Comparison of ENCODE assay signal across 7 cellular contexts in the genomic region with DNA sequence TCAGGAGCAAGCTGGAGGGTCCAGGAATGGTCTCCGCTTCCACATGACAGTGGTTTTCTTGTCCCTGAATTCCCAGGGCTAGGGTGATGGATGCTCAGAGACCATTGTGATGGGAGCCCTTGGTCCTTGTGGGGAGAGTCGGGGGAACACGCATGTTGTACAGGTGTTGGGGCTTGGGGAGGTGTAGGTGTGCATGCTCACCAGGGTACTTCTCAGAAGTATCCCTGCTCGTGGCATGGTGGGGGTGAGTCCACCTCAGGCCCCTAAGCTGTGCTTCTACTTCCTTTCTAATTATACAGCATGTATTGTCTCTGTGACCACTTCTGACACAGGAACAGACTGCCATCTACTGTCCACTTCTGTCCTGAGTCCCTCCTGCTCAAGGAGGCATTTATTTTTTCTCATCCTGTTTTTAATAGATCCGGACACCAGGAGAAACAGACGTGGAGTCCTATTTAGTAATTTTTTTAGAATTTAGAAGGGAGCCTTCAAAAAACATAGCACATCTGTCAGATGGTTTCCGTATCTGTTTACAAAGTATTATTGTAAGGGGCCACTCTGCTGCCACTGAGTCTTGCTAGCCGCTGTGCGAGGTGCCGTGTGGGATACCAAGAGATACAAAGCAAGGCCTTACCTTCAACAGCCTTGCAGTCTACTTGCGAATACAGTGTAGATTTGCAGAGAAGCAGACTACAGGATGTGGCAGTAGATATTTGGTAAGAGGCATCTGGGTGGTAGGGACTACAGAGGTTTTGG. TPM values are rescaled to one million over a fixed set of nuclear protein-coding genes. Genes with fewer than 3 reads are reported as not detected.
DNase-seq lines count a peak whose midpoint lies in the region; ATAC-seq and TF ChIP-seq lines count a peak whose summit lies in the region.

No MANE protein-coding gene starts in this region.

- no peak overlapping the region for H2BK5ac ChIP-seq in mesendoderm (ENCODE audit: low read length)

- H3K36me3 Mint-ChIP-seq in stimulated activated memory B cell treated with anti-CD40 and anti-IgM and Interleukin-4, amounts not matched to agents 10 μg/mL and 1 μg/mL and 100 μg/mL, for 72 hours: no peaks in the 10 kb centered on the region

- no peaks in the 10 kb centered on the region for H3K79me1 ChIP-seq in mesendoderm (ENCODE audit: low read length)

- no peak overlapping the region for H3K56ac ChIP-seq in mesendoderm (ENCODE audit: low read length)

- no peaks in the 10 kb centered on the region for H3K36me3 ChIP-seq in mesendoderm (ENCODE audit: control insufficient read depth, insufficient read depth, low read length)

- no peak overlapping the region for H3K27ac Mint-ChIP-seq in stimulated activated memory B cell treated with anti-CD40 and anti-IgM and Interleukin-4, amounts not matched to agents 10 μg/mL and 1 μg/mL and 100 μg/mL, for 72 hours

- H3K27ac ChIP-seq in mesendoderm (ENCODE audit: low read depth, low read length): no peak overlapping the region

- no peak overlapping the region for H4K8ac ChIP-seq in mesendoderm (ENCODE audit: low read depth, low read length)

- no peak overlapping the region for H3K4me3 Mint-ChIP-seq in stimulated activated memory B cell treated with anti-CD40 and anti-IgM and Interleukin-4, amounts not matched to agents 10 μg/mL and 1 μg/mL and 100 μg/mL, for 72 hours

- no peak for TF ChIP-seq CTCF in GM20000 (IDR thresholded peaks at IDR 0.05; ENCODE audit: extremely low read depth, missing control alignments)
- peak; percentile 52 for TF ChIP-seq CTCF in choroid plexus epithelial cell (conservative IDR thresholded peaks at IDR 0.05; ENCODE audit: low read depth, low read length)

- DNase-seq in GM20000 (ENCODE audit: low spot score) (peak; percentile 27), NCI-H2227 (lab: John Stamatoyannopoulos, UW; ENCODE audit: unreplicated experiment) (peak; percentile 43), choroid plexus epithelial cell (ENCODE audit: low read depth) (peak; percentile 55), mesendoderm (peak; percentile 75)

- H3K4me1 Mint-ChIP-seq in stimulated activated memory B cell treated with anti-CD40 and anti-IgM and Interleukin-4, amounts not matched to agents 10 μg/mL and 1 μg/mL and 100 μg/mL, for 72 hours: peaks cover 11% of the 10 kb centered on the region

- no peak overlapping the region for H3K4ac ChIP-seq in mesendoderm (ENCODE audit: low read depth, low read length)

- peaks cover 10% of the 10 kb centered on the region for H3K4me1 ChIP-seq in mesendoderm (ENCODE audit: control insufficient read depth, low read depth, low read length)

- H2BK120ac ChIP-seq in mesendoderm (ENCODE audit: low read depth, low read length): no peak overlapping the region

- H2AK5ac ChIP-seq in mesendoderm (ENCODE audit: low read length): no peak overlapping the region

- H3K27me3 Mint-ChIP-seq in stimulated activated memory B cell treated with anti-CD40 and anti-IgM and Interleukin-4, amounts not matched to agents 10 μg/mL and 1 μg/mL and 100 μg/mL, for 72 hours: peaks cover 20% of the 10 kb centered on the region

- no peaks in the 10 kb centered on the region for H3K79me2 ChIP-seq in mesendoderm (ENCODE audit: control insufficient read depth, insufficient read depth, low read length)

- no peak for ATAC-seq in GM18517 (IDR thresholded peaks at IDR 0.05; ENCODE audit: unreplicated experiment)
- ATAC-seq in HG03354 (IDR thresholded peaks at IDR 0.05; ENCODE audit: poor library complexity, severe bottlenecking, unreplicated experiment): no peak
- no peak for ATAC-seq in stimulated activated memory B cell treated with anti-CD40 and anti-IgM and Interleukin-4, amounts not matched to agents 10 μg/mL and 1 μg/mL and 100 μg/mL, for 72 hours

- H3K4me2 ChIP-seq in mesendoderm (ENCODE audit: low read length): no peak overlapping the region

- H3K27me3 ChIP-seq in mesendoderm (ENCODE audit: insufficient read depth, low read length, poor library complexity): no peaks in the 10 kb centered on the region

- no CpG with 5 or more reads among the region's 11 CpGs for WGBS in mesendoderm (ENCODE audit: extremely low coverage, insufficient coverage, low lambda C conversion rate)

- H3K18ac ChIP-seq in mesendoderm (ENCODE audit: low read length): no peak overlapping the region

- no peak overlapping the region for H3K9ac ChIP-seq in mesendoderm (ENCODE audit: low read length)

- no peak overlapping the region for H2BK15ac ChIP-seq in mesendoderm (replicated peaks; ENCODE audit: low read depth)

- no peak overlapping the region for H3K4me3 ChIP-seq in choroid plexus epithelial cell (ENCODE audit: low read depth, low read length)
- no peak overlapping the region for H3K4me3 ChIP-seq in mesendoderm (ENCODE audit: low read length)

- H3K9me3 Mint-ChIP-seq in stimulated activated memory B cell treated with anti-CD40 and anti-IgM and Interleukin-4, amounts not matched to agents 10 μg/mL and 1 μg/mL and 100 μg/mL, for 72 hours: no peaks in the 10 kb centered on the region

- no peak overlapping the region for H4K5ac ChIP-seq in mesendoderm (ENCODE audit: low read length)

- H3K23ac ChIP-seq in mesendoderm (ENCODE audit: low read length): no peak overlapping the region

RNA-seq across cellular contexts. Expression of gene NTF3, which starts 10.5 kb away (rescaled TPM):
- polyA plus RNA-seq in mesendoderm (2013, experiment 1 of 2): 0.53 TPM
- polyA plus RNA-seq in mesendoderm (2013, experiment 2 of 2): 0.39 TPM
